11 cellular contexts compared by ENCODE assay signal in the genomic region with DNA sequence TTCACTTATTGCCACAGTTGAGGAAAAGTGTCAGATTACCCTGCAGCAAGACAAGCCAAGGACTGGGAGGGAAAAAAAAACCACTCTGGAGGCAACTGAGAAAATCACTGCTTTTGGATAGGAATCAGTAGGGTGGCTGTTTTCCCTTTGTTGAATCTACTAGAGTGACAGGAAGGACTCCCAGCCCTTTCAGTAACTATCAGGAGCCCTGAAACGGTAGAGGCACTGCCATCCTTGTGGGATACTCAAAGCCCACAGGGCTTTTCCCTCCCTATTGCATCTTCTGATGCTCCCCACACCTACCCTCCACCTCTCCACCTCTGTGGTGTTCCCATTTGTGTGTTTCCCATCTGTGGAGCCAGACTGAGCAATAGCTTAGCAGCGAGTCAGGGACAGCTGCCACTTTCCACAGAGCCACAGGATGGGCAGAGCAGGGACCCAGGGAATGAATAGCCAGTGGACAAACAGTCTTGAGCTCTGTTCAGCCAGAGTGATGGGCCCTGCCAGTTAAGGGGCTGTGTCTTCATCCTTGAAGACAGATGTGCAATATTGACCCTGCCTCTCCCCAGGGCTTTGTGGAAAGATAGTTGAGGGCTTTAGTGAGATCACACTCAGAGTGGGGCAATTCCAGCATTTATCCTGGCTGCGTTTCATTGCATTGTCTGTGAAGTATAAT. TPM values are rescaled to one million over a fixed set of nuclear protein-coding genes. Genes with fewer than 3 reads are reported as not detected.
A peak's percentile ranks its signal among the peaks of the same experiment; 100 is the strongest.
DNase-seq lines count a peak whose midpoint lies in the region; ATAC-seq and TF ChIP-seq lines count a peak whose summit lies in the region.
"Had no signal": no experiment of that assay in that cellular context is flagged by ENCODE, and none has a peak within 500 bp of the region (broad histone marks: within the 10 kb centered on the region; RNA-seq: fewer than 3 reads in every experiment).

No MANE protein-coding gene starts in this region.

- no CpG with 5 or more reads among the region's 3 CpGs for WGBS in trophoblast cell (ENCODE audit: extremely low coverage, insufficient coverage, insufficient read length)

- H3K9ac ChIP-seq in skeletal muscle satellite cell (ENCODE audit: low read depth, low read length) (no peak overlapping the region), trophoblast cell (ENCODE audit: low read length) (no peak overlapping the region)

- no peak overlapping the region for H4K12ac ChIP-seq in trophoblast cell (ENCODE audit: low read depth, low read length)

- ATAC-seq in activated CD8-positive, alpha-beta T cell treated with anti-CD3 and anti-CD28 coated beads for 36 hours = no peak
- ATAC-seq in HG02981 (IDR thresholded peaks at IDR 0.05; ENCODE audit: unreplicated experiment) = no peak

- peaks cover 3% of the 10 kb centered on the region for H3K36me3 ChIP-seq in skeletal muscle satellite cell (ENCODE audit: insufficient read depth, low read length)
- peaks cover 7 to 9% of the 10 kb centered on the region in 2 experiments for H3K36me3 ChIP-seq in trophoblast cell (ENCODE audit: control insufficient read depth in 1 of 2, insufficient read depth in 2 of 2, low read length in 2 of 2)

- no peaks in the 10 kb centered on the region for H3K27me3 Mint-ChIP-seq in activated naive CD4-positive, alpha-beta T cell treated with anti-CD3 and anti-CD28 coated beads for 36 hours (ENCODE audit: low read depth)
- no peaks in the 10 kb centered on the region for H3K27me3 Mint-ChIP-seq in activated CD8-positive, alpha-beta T cell treated with anti-CD3 and anti-CD28 coated beads for 36 hours
- H3K27me3 Mint-ChIP-seq in progenitor cell of endocrine pancreas = no peaks in the 10 kb centered on the region

- peaks cover 3% of the 10 kb centered on the region for H3K9me3 Mint-ChIP-seq in activated naive CD4-positive, alpha-beta T cell treated with anti-CD3 and anti-CD28 coated beads for 36 hours
- H3K9me3 Mint-ChIP-seq in activated CD8-positive, alpha-beta T cell treated with anti-CD3 and anti-CD28 coated beads for 36 hours = no peaks in the 10 kb centered on the region
- H3K9me3 Mint-ChIP-seq in progenitor cell of endocrine pancreas (ENCODE audit: low read depth) = no peaks in the 10 kb centered on the region

- POLR2A ChIA-PET in activated CD8-positive, alpha-beta T cell treated with anti-CD3 and anti-CD28 coated beads for 36 hours (lab: Charles Lee) = no interaction called here

- no peak for DNase-seq in activated naive CD4-positive, alpha-beta T cell treated with anti-CD3 and anti-CD28 coated beads for 36 hours
- DNase-seq in activated naive CD4-positive, alpha-beta T cell (lab: John Stamatoyannopoulos, UW) = no peak
- DNase-seq in activated CD8-positive, alpha-beta T cell treated with anti-CD3 and anti-CD28 coated beads for 36 hours = no peak
- DNase-seq in iPS DF 19.7 (ENCODE audit: low read depth, low spot score) = peak; percentile 80
- DNase-seq in progenitor cell of endocrine pancreas (ENCODE audit: low spot score, unreplicated experiment) = no peak
- DNase-seq in trophoblast cell = no peak
- DNase-seq: NK-92 treated with Interleukin-12 subunit alpha and Interleukin-12 subunit beta, amount 100 ng/mL, for 24 hours had no signal

- no peak overlapping the region for H3K18ac ChIP-seq in trophoblast cell (ENCODE audit: low read length)

- H3K4me3 Mint-ChIP-seq in activated naive CD4-positive, alpha-beta T cell treated with anti-CD3 and anti-CD28 coated beads for 36 hours = no peak overlapping the region
- H3K4me3 Mint-ChIP-seq in activated CD8-positive, alpha-beta T cell treated with anti-CD3 and anti-CD28 coated beads for 36 hours = no peak overlapping the region
- H3K4me3 Mint-ChIP-seq in progenitor cell of endocrine pancreas (ENCODE audit: low read depth) = no peak overlapping the region

- H4K91ac ChIP-seq in trophoblast cell (ENCODE audit: low read depth, low read length) = no peak overlapping the region

- H3K4me3 ChIP-seq in skeletal muscle satellite cell (ENCODE audit: low read length) = no peak overlapping the region
- no peak overlapping the region for H3K4me3 ChIP-seq in trophoblast cell (ENCODE audit: low read depth, low read length)
- H3K4me3 ChIP-seq: esophagus muscularis mucosa, skin epidermis had no signal

- H3K79me1 ChIP-seq in trophoblast cell (ENCODE audit: low read length) = no peaks in the 10 kb centered on the region

- no peak overlapping the region for H4K8ac ChIP-seq in trophoblast cell (ENCODE audit: low read depth, low read length)

- no peak overlapping the region for H2BK120ac ChIP-seq in trophoblast cell (ENCODE audit: insufficient read depth, low read length, poor library complexity)

- CTCF ChIA-PET in activated naive CD4-positive, alpha-beta T cell treated with anti-CD3 and anti-CD28 coated beads for 36 hours (lab: Charles Lee) = no interaction called here
- CTCF ChIA-PET in activated CD8-positive, alpha-beta T cell treated with anti-CD3 and anti-CD28 coated beads for 36 hours (lab: Charles Lee) = interaction anchor here (0.6 to 1.6 kb wide), 2 partner anchors 45 to 356 kb away, joined by 3 to 6 read pairs; no protein-coding TSS in a partner anchor

- H3K4me2 ChIP-seq in skeletal muscle satellite cell (ENCODE audit: low read length) (peak overlapping the region; percentile 5), trophoblast cell (ENCODE audit: low read length) (no peak overlapping the region)

- intact Hi-C loops in activated naive CD4-positive, alpha-beta T cell treated with anti-CD3 and anti-CD28 coated beads for 36 hours (cut with micrococcal nuclease) = no loop called here
- intact Hi-C loops in activated CD8-positive, alpha-beta T cell treated with anti-CD3 and anti-CD28 coated beads for 36 hours (cut with micrococcal nuclease) = no loop called here

- H3K27me3 ChIP-seq in skeletal muscle satellite cell (ENCODE audit: control insufficient read depth, insufficient read depth, low read length) (no peaks in the 10 kb centered on the region), trophoblast cell (ENCODE audit: insufficient read depth, low read length) (no peaks in the 10 kb centered on the region)
- H3K27me3 ChIP-seq: esophagus muscularis mucosa had no signal

- TF ChIP-seq CTCF in activated CD8-positive, alpha-beta T cell treated with anti-CD3 and anti-CD28 coated beads for 36 hours (IDR thresholded peaks at IDR 0.05) = no peak
- no peak for TF ChIP-seq CTCF in progenitor cell of endocrine pancreas (IDR thresholded peaks at IDR 0.05; ENCODE audit: unreplicated experiment)

- H3K27ac Mint-ChIP-seq in activated naive CD4-positive, alpha-beta T cell treated with anti-CD3 and anti-CD28 coated beads for 36 hours = peak overlapping the region; percentile 11
- H3K27ac Mint-ChIP-seq in activated CD8-positive, alpha-beta T cell treated with anti-CD3 and anti-CD28 coated beads for 36 hours = peak overlapping the region; percentile 60
- H3K27ac Mint-ChIP-seq in progenitor cell of endocrine pancreas = no peak overlapping the region

- peaks cover 71% of the 10 kb centered on the region for H3K4me1 Mint-ChIP-seq in activated naive CD4-positive, alpha-beta T cell treated with anti-CD3 and anti-CD28 coated beads for 36 hours (ENCODE audit: low read depth)
- H3K4me1 Mint-ChIP-seq in activated CD8-positive, alpha-beta T cell treated with anti-CD3 and anti-CD28 coated beads for 36 hours (ENCODE audit: low read depth) = peaks cover 44% of the 10 kb centered on the region
- peaks cover 3% of the 10 kb centered on the region for H3K4me1 Mint-ChIP-seq in progenitor cell of endocrine pancreas (ENCODE audit: low read depth)

- peaks cover 13% of the 10 kb centered on the region for H3K4me1 ChIP-seq in skeletal muscle satellite cell (ENCODE audit: control insufficient read depth, insufficient read depth, low read length)
- no peaks in the 10 kb centered on the region for H3K4me1 ChIP-seq in trophoblast cell (ENCODE audit: control insufficient read depth in 1 of 2, insufficient read depth in 2 of 2, low read length in 2 of 2)

- no peak overlapping the region for H2BK12ac ChIP-seq in trophoblast cell (ENCODE audit: low read length)

- H3K14ac ChIP-seq in trophoblast cell (ENCODE audit: low read length) = no peak overlapping the region

- H3K27ac ChIP-seq in trophoblast cell (ENCODE audit: low read depth, low read length) = no peak overlapping the region
- H3K27ac ChIP-seq: esophagus muscularis mucosa had no signal

- H3K23ac ChIP-seq in trophoblast cell (ENCODE audit: low read length) = no peak overlapping the region

- H3K9me3 ChIP-seq in skeletal muscle satellite cell (replicated peaks; ENCODE audit: low read length) (no peaks in the 10 kb centered on the region), trophoblast cell (ENCODE audit: insufficient read depth, low read depth, low read length) (peaks cover 2% of the 10 kb centered on the region)
- H3K9me3 ChIP-seq: esophagus muscularis mucosa had no signal

- H3K4ac ChIP-seq in trophoblast cell (ENCODE audit: low read depth, low read length) = no peak overlapping the region

- no peak overlapping the region for H2AFZ ChIP-seq in trophoblast cell (ENCODE audit: insufficient read depth, low read length, poor library complexity)

- H2AK5ac ChIP-seq in trophoblast cell (ENCODE audit: low read length) = no peak overlapping the region

- H3K36me3 Mint-ChIP-seq in activated naive CD4-positive, alpha-beta T cell treated with anti-CD3 and anti-CD28 coated beads for 36 hours (ENCODE audit: low read depth) = peaks cover 51% of the 10 kb centered on the region
- H3K36me3 Mint-ChIP-seq in activated CD8-positive, alpha-beta T cell treated with anti-CD3 and anti-CD28 coated beads for 36 hours (ENCODE audit: low read depth) = peaks cover 54% of the 10 kb centered on the region
- peaks cover 10% of the 10 kb centered on the region for H3K36me3 Mint-ChIP-seq in progenitor cell of endocrine pancreas (ENCODE audit: insufficient read depth)

- no peak overlapping the region for H2BK5ac ChIP-seq in trophoblast cell (ENCODE audit: low read depth, low read length, poor library complexity)

- no peaks in the 10 kb centered on the region for H3K79me2 ChIP-seq in trophoblast cell (ENCODE audit: control insufficient read depth, insufficient read depth, low read length, poor library complexity)

RNA-seq across cellular contexts. Expression of a gene that starts 13.9 kb away (rescaled TPM):
- 10 to 100 TPM; 19.9 to 20.2 TPM for total RNA-seq in activated naive CD4-positive, alpha-beta T cell treated with anti-CD3 and anti-CD28 coated beads for 36 hours
- total RNA-seq in activated CD8-positive, alpha-beta T cell treated with anti-CD3 and anti-CD28 coated beads for 36 hours = 10 to 100 TPM; 24.0 to 26.2 TPM
- total RNA-seq in skeletal muscle satellite cell (2012; rRNA removed) = 7.4 and 9.0 TPM in 2 replicates
- 16.4 and 16.8 TPM in 2 replicates for total RNA-seq in progenitor cell of endocrine pancreas
- 13.7 and 14.7 TPM in 2 replicates for polyA plus RNA-seq in trophoblast cell (2013)

RNA-seq across cellular contexts. Expression of a gene that starts 24.5 kb away (rescaled TPM):
- 10 to 100 TPM; 38.5 to 39.0 TPM for total RNA-seq in activated naive CD4-positive, alpha-beta T cell treated with anti-CD3 and anti-CD28 coated beads for 36 hours
- 10 to 100 TPM; 34.7 to 36.8 TPM for total RNA-seq in activated CD8-positive, alpha-beta T cell treated with anti-CD3 and anti-CD28 coated beads for 36 hours
- 24.0 and 29.4 TPM in 2 replicates for total RNA-seq in skeletal muscle satellite cell (2012; rRNA removed)
- total RNA-seq in progenitor cell of endocrine pancreas = 60.6 and 66.3 TPM in 2 replicates
- polyA plus RNA-seq in trophoblast cell (2013) = 21.6 and 22.3 TPM in 2 replicates
